In genomic region chr12:117658226-117658625, GRCh38 we compare ENCODE assay signal across 35 cellular contexts.
"Had no signal": no experiment of that assay in that cellular context is flagged by ENCODE, and none has a peak within 500 bp of the region (broad histone marks: within the 10 kb centered on the region; RNA-seq: fewer than 3 reads in every experiment).

No MANE protein-coding gene starts in this region.

- H3K27me3 ChIP-seq: MG63 had no signal

- H3K9me3 ChIP-seq: MG63 had no signal

- DNase-seq: Karpas-422, Kasumi-1, KG1, MG63, MM.1S, MV-4-11, NCI-H1048, NCI-H1092, NCI-H1092 treated with DMSO at 0.1 percent for 48 hours, NCI-H1105, NCI-H1105 treated with DMSO at 0.1 percent for 48 hours, NCI-H1417, NCI-H1417 treated with DMSO at 0.1 percent for 48 hours, NCI-H1436, NCI-H1436 treated with DMSO at 0.1 percent for 48 hours, NCI-H146, NCI-H1694, NCI-H1694 treated with DMSO at 0.1 percent for 48 hours, NCI-H187, NCI-H187 treated with DMSO at 0.1 percent for 48 hours, NCI-H1930, NCI-H2029, NCI-H2029 treated with DMSO at 0.1 percent for 48 hours, NCI-H2081, NCI-H2081 treated with DMSO at 0.1 percent for 48 hours, NCI-H2107, NCI-H2171, NCI-H2171 treated with DMSO at 0.1 percent for 48 hours, NCI-H2227 treated with DMSO at 0.1 percent for 48 hours, NCI-H226, NCI-H345, NCI-H446, NCI-H446 treated with DMSO at 0.1 percent for 48 hours, NCI-H510A had no signal

- H3K4me3 ChIP-seq: MG63 had no signal

- H3K9ac ChIP-seq: KMS-11 had no signal

- H3K4me2 ChIP-seq: KMS-11 had no signal

- H3K36me3 ChIP-seq: MG63 had no signal

- H3K27ac ChIP-seq: KMS-11 had no signal
